Comparison of ENCODE assay signal across 16 cellular contexts in the genomic region with DNA sequence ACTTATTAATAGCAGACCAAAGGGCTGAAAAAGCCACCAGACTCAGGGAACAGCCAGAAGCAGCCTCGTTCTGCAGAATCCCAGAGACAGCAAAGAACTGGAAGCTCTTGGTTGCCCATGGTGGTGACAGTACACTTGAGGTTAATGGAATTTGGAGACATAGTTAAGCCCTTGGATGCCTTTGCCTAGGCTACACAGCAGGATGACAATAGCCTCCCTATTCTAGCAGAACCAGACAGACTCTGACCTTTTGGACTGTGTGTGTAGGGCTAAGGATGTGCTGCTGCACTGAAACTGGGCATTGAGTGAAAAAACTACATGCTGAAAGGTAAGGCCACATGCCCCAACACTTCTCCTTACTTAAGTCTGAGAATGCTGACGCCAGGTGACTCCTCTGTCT. TPM values are rescaled to one million over a fixed set of nuclear protein-coding genes. Genes with fewer than 3 reads are reported as not detected.
DNase-seq lines count a peak whose midpoint lies in the region; ATAC-seq and TF ChIP-seq lines count a peak whose summit lies in the region.
"Had no signal": no experiment of that assay in that cellular context is flagged by ENCODE, and none has a peak within 500 bp of the region (broad histone marks: within the 10 kb centered on the region; RNA-seq: fewer than 3 reads in every experiment).

No MANE protein-coding gene starts in this region.

- peak overlapping the region; percentile 39 for H3K27ac Mint-ChIP-seq in progenitor cell of endocrine pancreas
- H3K27ac Mint-ChIP-seq: CD4-positive, alpha-beta T cell had no signal

- DNase-seq in EH (ENCODE audit: low read depth) (peak; percentile 15), SW480 (ENCODE audit: low spot score) (peak; percentile 5), left ventricle myocardium superior (no peak), progenitor cell of endocrine pancreas (ENCODE audit: low spot score, unreplicated experiment) (no peak), NCI-H446 (lab: John Stamatoyannopoulos, UW) (no peak), SHP77 treated with DMSO at 0.1 percent for 48 hours (lab: John Stamatoyannopoulos, UW) (no peak)
- DNase-seq: Calu3; CD4-positive, alpha-beta T cell; NCI-H1417; NCI-H2081; NCI-H524 treated with DMSO at 0.1 percent for 48 hours; NK-92 treated with Interleukin-12 subunit alpha and Interleukin-12 subunit beta, amount 100 ng/mL, for 24 hours; OCI-M1; RPMI8226 had no signal

- no peaks in the 10 kb centered on the region for H3K27me3 Mint-ChIP-seq in progenitor cell of endocrine pancreas
- H3K27me3 Mint-ChIP-seq: CD4-positive, alpha-beta T cell had no signal

- peaks cover 34% of the 10 kb centered on the region for H3K4me1 Mint-ChIP-seq in progenitor cell of endocrine pancreas (ENCODE audit: low read depth)

- no peaks in the 10 kb centered on the region for H3K36me3 Mint-ChIP-seq in progenitor cell of endocrine pancreas (ENCODE audit: insufficient read depth)

- H3K4me3 Mint-ChIP-seq in progenitor cell of endocrine pancreas (ENCODE audit: low read depth): no peak overlapping the region
- H3K4me3 Mint-ChIP-seq: CD4-positive, alpha-beta T cell had no signal

- ATAC-seq in left ventricle myocardium superior: peak; percentile 91
- ATAC-seq in HG03571 (IDR thresholded peaks at IDR 0.05; ENCODE audit: unreplicated experiment): no peak
- ATAC-seq: A549 had no signal

- peaks cover 20% of the 10 kb centered on the region for H3K9me3 Mint-ChIP-seq in progenitor cell of endocrine pancreas (ENCODE audit: low read depth)
- H3K9me3 Mint-ChIP-seq: CD4-positive, alpha-beta T cell had no signal

- no peak for TF ChIP-seq CTCF in progenitor cell of endocrine pancreas (IDR thresholded peaks at IDR 0.05; ENCODE audit: unreplicated experiment)

- intact Hi-C loops in left ventricle myocardium superior (cut with micrococcal nuclease): no loop called here

RNA-seq across cellular contexts. Expression of a gene that starts 22.7 kb away (rescaled TPM):
- total RNA-seq in left ventricle myocardium superior: 14.6 TPM
- 10.2 and 11.9 TPM in 2 replicates for total RNA-seq in progenitor cell of endocrine pancreas

Comparison
In these comparisons a context has a peak if more than half of its experiments do, and no peak if none do; other contexts are left out.
1. DNase-seq: peak in EH (single experiment) and SW480 (single experiment); none in left ventricle myocardium superior (single experiment), progenitor cell of endocrine pancreas (single experiment), NCI-H446 (0 of 2) and SHP77 treated with DMSO at 0.1 percent for 48 hours (single experiment).